In the genomic region with DNA sequence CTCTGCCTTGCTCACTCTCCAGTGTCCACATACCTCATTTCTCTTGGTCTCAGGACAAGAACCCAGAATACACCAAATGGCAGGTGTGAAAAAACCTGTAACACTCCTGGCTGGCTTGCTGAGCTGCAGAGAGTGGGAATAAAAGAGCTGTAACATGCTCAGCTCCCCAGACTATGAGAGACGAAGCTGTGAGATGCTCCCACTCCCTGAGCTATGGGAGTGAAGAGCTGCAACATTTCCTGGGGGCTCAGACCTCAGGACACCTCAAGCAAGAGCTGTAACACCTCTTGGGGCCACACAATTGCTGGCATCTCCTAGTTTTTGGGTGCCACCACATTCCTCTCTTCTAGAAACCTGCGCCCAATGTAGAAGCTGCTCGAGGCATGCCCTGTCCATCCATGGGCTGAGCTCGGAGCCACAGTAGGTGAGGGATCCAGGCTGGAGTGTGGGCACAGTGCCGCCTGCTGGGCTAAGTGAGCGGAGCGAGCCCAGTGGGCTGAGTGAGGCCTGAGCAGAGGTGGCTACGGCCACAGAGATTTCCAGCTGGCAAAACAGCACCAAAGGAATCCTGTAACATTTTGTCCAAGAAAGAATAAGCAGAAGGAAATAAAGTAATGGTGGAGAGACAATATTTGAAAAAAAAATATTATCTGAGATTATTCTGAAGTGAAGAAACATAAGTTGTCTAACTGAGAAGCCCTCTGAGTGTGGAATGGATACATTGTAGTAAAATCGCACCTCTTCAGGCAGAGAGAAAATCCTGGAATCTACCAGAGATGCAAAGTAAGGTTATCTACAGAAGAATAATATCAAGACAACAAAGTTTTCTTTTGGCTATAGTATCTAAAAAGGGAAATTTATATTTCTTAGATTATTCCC, we compare ENCODE assay signal across 9 cellular contexts.
A peak's percentile ranks its signal among the peaks of the same experiment; 100 is the strongest.
DNase-seq lines count a peak whose midpoint lies in the region; ATAC-seq and TF ChIP-seq lines count a peak whose summit lies in the region.
"Had no signal": no experiment of that assay in that cellular context is flagged by ENCODE, and none has a peak within 500 bp of the region (broad histone marks: within the 10 kb centered on the region; RNA-seq: fewer than 3 reads in every experiment).

No MANE protein-coding gene starts in this region.

- H3K27me3 ChIP-seq in OCI-LY1 (ENCODE audit: insufficient read depth, low read length): no peaks in the 10 kb centered on the region
- no peaks in the 10 kb centered on the region for H3K27me3 ChIP-seq in thyroid gland
- no peaks in the 10 kb centered on the region for H3K27me3 ChIP-seq in effector memory CD4-positive, alpha-beta T cell (replicated peaks; ENCODE audit: control insufficient read depth, insufficient read depth, low read length, poor library complexity, severe bottlenecking)
- H3K27me3 ChIP-seq in CD4-positive, alpha-beta T cell (ENCODE audit: control insufficient read depth, insufficient read depth, low read length): no peaks in the 10 kb centered on the region

- no peaks in the 10 kb centered on the region for H3F3A ChIP-seq in OCI-LY1 (ENCODE audit: insufficient read depth, low read length)

- TF ChIP-seq POLR2A in thyroid gland (IDR thresholded peaks at IDR 0.05): no peak

- H3K27ac ChIP-seq in OCI-LY1 (ENCODE audit: low read depth, low read length, poor library complexity, severe bottlenecking): no peak overlapping the region
- H3K27ac ChIP-seq in thyroid gland: no peak overlapping the region
- no peak overlapping the region for H3K27ac ChIP-seq in effector memory CD4-positive, alpha-beta T cell (ENCODE audit: insufficient read depth, low read length, poor library complexity, severe bottlenecking)
- H3K27ac ChIP-seq in CD4-positive, alpha-beta T cell (ENCODE audit: low read depth, low read length): no peak overlapping the region

- intact Hi-C loops in left cardiac atrium (cut with DNase I) (no loop called here), thyroid gland (cut with DNase I) (no loop called here)
- intact Hi-C loops in CD4-positive, alpha-beta T cell (cut with DNase I, micrococcal nuclease): no loop called here

- H3K9me3 Mint-ChIP-seq in CD4-positive, alpha-beta T cell: peaks cover 2% of the 10 kb centered on the region

- H3K9ac ChIP-seq in OCI-LY1 (ENCODE audit: low read length): no peak overlapping the region

- H3K36me3 ChIP-seq in OCI-LY1 (ENCODE audit: insufficient read depth, low read length) (no peaks in the 10 kb centered on the region), thyroid gland (no peaks in the 10 kb centered on the region)
- H3K36me3 ChIP-seq in effector memory CD4-positive, alpha-beta T cell (ENCODE audit: control insufficient read depth, insufficient read depth, low read length): no peaks in the 10 kb centered on the region

- no peaks in the 10 kb centered on the region for H3K4me1 Mint-ChIP-seq in CD4-positive, alpha-beta T cell (ENCODE audit: low read depth)
- H3K4me1 Mint-ChIP-seq: IgD-negative memory B cell had no signal

- peak overlapping the region; percentile 24; the same call in 1 of the 2 replicates for H3K4me2 ChIP-seq in OCI-LY1 (ENCODE audit: low read length)

- no peaks in the 10 kb centered on the region for H3K36me3 Mint-ChIP-seq in CD4-positive, alpha-beta T cell (ENCODE audit: low read depth)
- H3K36me3 Mint-ChIP-seq: IgD-negative memory B cell had no signal

- CTCF ChIA-PET in CD4-positive, alpha-beta T cell (lab: Charles Lee): no interaction called here

- H3K27ac Mint-ChIP-seq in CD4-positive, alpha-beta T cell: no peak overlapping the region
- H3K27ac Mint-ChIP-seq: IgD-negative memory B cell had no signal

- no peaks in the 10 kb centered on the region for H3K79me2 ChIP-seq in OCI-LY1 (ENCODE audit: insufficient read depth, low read length)

- ATAC-seq in left cardiac atrium: peak; percentile 57 to 83
- no peak for ATAC-seq in CD4-positive, alpha-beta T cell (ENCODE audit: poor library complexity)

- DNase-seq in ELF-1 (ENCODE audit: low read depth, low spot score) (peak; percentile 82), HCEC 1CT (peak; percentile 52), left cardiac atrium (no peak), thyroid gland (no peak)
- DNase-seq in effector memory CD4-positive, alpha-beta T cell: no peak
- DNase-seq in CD4-positive, alpha-beta T cell: no peak
- no peak for DNase-seq in stimulated activated CD4-positive, alpha-beta T cell treated with anti-CD3 and anti-CD28 coated beads, Interleukin-12 subunit alpha, Interleukin-12 subunit beta, amount 100 ng/mL, for 4 hours

- H3K27me3 Mint-ChIP-seq in CD4-positive, alpha-beta T cell: no peaks in the 10 kb centered on the region
- H3K27me3 Mint-ChIP-seq: IgD-negative memory B cell had no signal

- H3K4me3 Mint-ChIP-seq in CD4-positive, alpha-beta T cell: no peak overlapping the region
- H3K4me3 Mint-ChIP-seq: IgD-negative memory B cell had no signal

- H3K4me3 ChIP-seq in OCI-LY1 (ENCODE audit: low read depth, low read length, poor library complexity, severe bottlenecking) (no peak overlapping the region), thyroid gland (replicated peaks in 1 of 3) (no peak overlapping the region)
- H3K4me3 ChIP-seq in effector memory CD4-positive, alpha-beta T cell (ENCODE audit: insufficient read depth, low read depth, low read length, poor library complexity, severe bottlenecking): no peak overlapping the region

- no peaks in the 10 kb centered on the region for H4K20me1 ChIP-seq in OCI-LY1 (ENCODE audit: insufficient read depth, low read length)

- no peaks in the 10 kb centered on the region for H3K9me3 ChIP-seq in OCI-LY1 (ENCODE audit: low read length)
- no peaks in the 10 kb centered on the region for H3K9me3 ChIP-seq in thyroid gland
- H3K9me3 ChIP-seq in effector memory CD4-positive, alpha-beta T cell (ENCODE audit: control insufficient read depth, low read length): no peaks in the 10 kb centered on the region
- no peaks in the 10 kb centered on the region for H3K9me3 ChIP-seq in CD4-positive, alpha-beta T cell (ENCODE audit: control insufficient read depth, low read length)

- no peaks in the 10 kb centered on the region for H3K9me2 ChIP-seq in OCI-LY1 (ENCODE audit: low read depth, low read length)

- TF ChIP-seq CTCF in OCI-LY1 (IDR thresholded peaks at IDR 0.05; ENCODE audit: low read length) (peak; percentile 98), thyroid gland (IDR thresholded peaks at IDR 0.05) (peak in 1 of 6 experiments; percentile 8)
- no peak for TF ChIP-seq CTCF in CD4-positive, alpha-beta T cell (IDR thresholded peaks at IDR 0.05)

- WGBS in thyroid gland, 2 donors: 65 to 69% methylated on average over 9 of the region's 9 CpGs

- POLR2A ChIA-PET in CD4-positive, alpha-beta T cell (lab: Charles Lee): no interaction called here

- peaks cover 5% of the 10 kb centered on the region for H3K4me1 ChIP-seq in OCI-LY1 (ENCODE audit: insufficient read depth, low read length, severe bottlenecking)
- H3K4me1 ChIP-seq in thyroid gland: no peaks in the 10 kb centered on the region
- H3K4me1 ChIP-seq in effector memory CD4-positive, alpha-beta T cell (ENCODE audit: control insufficient read depth, insufficient read depth, low read length, poor library complexity, severe bottlenecking): no peaks in the 10 kb centered on the region

- H2AFZ ChIP-seq in OCI-LY1 (ENCODE audit: low read length): no peak overlapping the region

Comparison
In these comparisons a context has a peak if more than half of its experiments do, and no peak if none do; other contexts are left out.
1. DNase-seq: peak in ELF-1 (single experiment) and HCEC 1CT (single experiment); none in left cardiac atrium (single experiment), thyroid gland (0 of 2), effector memory CD4-positive, alpha-beta T cell (0 of 3), CD4-positive, alpha-beta T cell (0 of 10) and stimulated activated CD4-positive, alpha-beta T cell treated with anti-CD3 and anti-CD28 coated beads, Interleukin-12 subunit alpha, Interleukin-12 subunit beta, amount 100 ng/mL, for 4 hours (single experiment).